ENCODE assay signal across 34 cellular contexts in the genomic region with DNA sequence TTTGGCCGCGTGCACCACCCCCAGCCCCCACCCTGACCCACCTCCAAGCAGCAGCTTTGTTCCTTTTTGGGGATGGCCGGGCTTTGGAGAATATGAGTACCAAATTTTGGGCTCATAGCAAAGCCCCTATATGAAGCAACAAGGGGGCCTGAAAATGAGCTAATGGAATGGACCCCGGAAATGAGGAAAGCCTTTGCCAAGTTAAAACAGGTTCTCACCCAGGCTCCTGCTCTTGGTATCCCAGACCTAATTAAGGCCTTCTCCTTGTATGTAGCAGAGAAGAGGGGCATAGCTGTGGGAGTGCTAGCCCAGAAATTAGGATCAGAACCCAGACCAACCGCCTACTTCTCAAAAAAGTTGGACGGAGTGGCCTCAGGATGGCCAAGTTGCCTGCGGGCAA.
"Had no signal": no experiment of that assay in that cellular context is flagged by ENCODE, and none has a peak within 500 bp of the region (broad histone marks: within the 10 kb centered on the region; RNA-seq: fewer than 3 reads in every experiment).

No MANE protein-coding gene starts in this region.

- H3K36me3 Mint-ChIP-seq: activated CD8-positive, alpha-beta memory T cell treated with anti-CD3 and anti-CD28 coated beads, Interleukin-2, amount 10 ng/mL, durations not matched to agents 7 days and 5 days; activated naive CD4-positive, alpha-beta T cell treated with anti-CD3 and anti-CD28 coated beads, Interleukin-2, amount 10 ng/mL, durations not matched to agents 7 days and 5 days; activated naive CD8-positive, alpha-beta T cell treated with anti-CD3 and anti-CD28 coated beads for 36 hours had no signal

- H3K9me3 ChIP-seq: MG63, SJSA1, SK-N-SH had no signal

- H3K9me3 Mint-ChIP-seq: activated CD4-positive, alpha-beta memory T cell treated with anti-CD3 and anti-CD28 coated beads, Interleukin-2, amount 10 ng/mL, durations not matched to agents 7 days and 5 days; activated naive CD4-positive, alpha-beta T cell treated with anti-CD3 and anti-CD28 coated beads, Interleukin-2, amount 10 ng/mL, durations not matched to agents 7 days and 5 days; activated naive CD8-positive, alpha-beta T cell treated with anti-CD3 and anti-CD28 coated beads for 36 hours had no signal

- H3K27me3 ChIP-seq: brain microvascular endothelial cell, MG63, SJSA1 had no signal

- ATAC-seq: activated CD8-positive, alpha-beta memory T cell treated with anti-CD3 and anti-CD28 coated beads, Interleukin-2, amount 10 ng/mL, durations not matched to agents 7 days and 5 days; Panc1 had no signal

- H3K4me1 Mint-ChIP-seq: activated CD4-positive, alpha-beta memory T cell treated with anti-CD3 and anti-CD28 coated beads, Interleukin-2, amount 10 ng/mL, durations not matched to agents 7 days and 5 days; activated CD8-positive, alpha-beta memory T cell treated with anti-CD3 and anti-CD28 coated beads, Interleukin-2, amount 10 ng/mL, durations not matched to agents 7 days and 5 days; activated naive CD4-positive, alpha-beta T cell treated with anti-CD3 and anti-CD28 coated beads, Interleukin-2, amount 10 ng/mL, durations not matched to agents 7 days and 5 days; activated naive CD8-positive, alpha-beta T cell treated with anti-CD3 and anti-CD28 coated beads for 36 hours had no signal

- DNase-seq: activated CD4-positive, alpha-beta memory T cell treated with anti-CD3 and anti-CD28 coated beads, Interleukin-2, amount 10 ng/mL, durations not matched to agents 7 days and 5 days; activated CD4-positive, alpha-beta T cell treated with anti-CD3 and anti-CD28 coated beads for 1 hour; activated CD4-positive, alpha-beta T cell treated with anti-CD3 and anti-CD28 coated beads for 48 hours; activated CD4-positive, CD25-positive, alpha-beta regulatory T cell; activated CD8-positive, alpha-beta memory T cell treated with anti-CD3 and anti-CD28 coated beads for 24 hours; activated CD8-positive, alpha-beta memory T cell treated with anti-CD3 and anti-CD28 coated beads, Interleukin-2, amount 10 ng/mL, durations not matched to agents 7 days and 5 days; activated CD8-positive, alpha-beta memory T cell treated with anti-CD3 and anti-CD28 coated beads, Interleukin-2, amount 50 U/mL, for 48 hours; activated effector memory CD4-positive, alpha-beta T cell treated with Interleukin-2 at 50 U/mL for 16 hours; activated naive CD4-positive, alpha-beta T cell treated with anti-CD3 and anti-CD28 coated beads, Interleukin-2, amount 10 ng/mL, durations not matched to agents 7 days and 5 days; activated naive CD8-positive, alpha-beta T cell treated with anti-CD3 and anti-CD28 coated beads for 36 hours; activated T-cell treated with anti-CD3 and anti-CD28 coated beads, Interleukin-2, amount 50 U/mL, for 48 hours; amniotic stem cell; aorta; brain microvascular endothelial cell; central memory CD4-positive, alpha-beta T cell; Kasumi-1; KG1; MG63; MV-4-11; NCI-H1092; NCI-H1436 treated with DMSO at 0.1 percent for 48 hours; NCI-H1694 treated with DMSO at 0.1 percent for 48 hours; NCI-H2029; NCI-H345; NCI-H524 treated with DMSO at 0.1 percent for 48 hours; SHP77 treated with DMSO at 0.1 percent for 48 hours; SK-N-SH; SW 1271; T-helper 1 cell; T-helper 2 cell; T-helper 9 cell had no signal

- H3K9ac ChIP-seq: SK-N-SH had no signal

- H3K27ac Mint-ChIP-seq: activated CD4-positive, alpha-beta memory T cell treated with anti-CD3 and anti-CD28 coated beads, Interleukin-2, amount 10 ng/mL, durations not matched to agents 7 days and 5 days; activated CD8-positive, alpha-beta memory T cell treated with anti-CD3 and anti-CD28 coated beads, Interleukin-2, amount 10 ng/mL, durations not matched to agents 7 days and 5 days; activated naive CD4-positive, alpha-beta T cell treated with anti-CD3 and anti-CD28 coated beads, Interleukin-2, amount 10 ng/mL, durations not matched to agents 7 days and 5 days; activated naive CD8-positive, alpha-beta T cell treated with anti-CD3 and anti-CD28 coated beads for 36 hours had no signal

- H3K27ac ChIP-seq: brain microvascular endothelial cell, SJSA1, VCaP had no signal

- H3K4me3 ChIP-seq: MG63, SJSA1 had no signal

- H3K36me3 ChIP-seq: brain microvascular endothelial cell, MG63, SJSA1 had no signal

- H3K4me3 Mint-ChIP-seq: activated CD4-positive, alpha-beta memory T cell treated with anti-CD3 and anti-CD28 coated beads, Interleukin-2, amount 10 ng/mL, durations not matched to agents 7 days and 5 days; activated CD8-positive, alpha-beta memory T cell treated with anti-CD3 and anti-CD28 coated beads, Interleukin-2, amount 10 ng/mL, durations not matched to agents 7 days and 5 days; activated naive CD4-positive, alpha-beta T cell treated with anti-CD3 and anti-CD28 coated beads, Interleukin-2, amount 10 ng/mL, durations not matched to agents 7 days and 5 days; activated naive CD8-positive, alpha-beta T cell treated with anti-CD3 and anti-CD28 coated beads for 36 hours had no signal

- H3K4me1 ChIP-seq: SJSA1 had no signal
